In genomic region chr19:54462072-54462712, GRCh38 we compare ENCODE assay signal across 8 cellular contexts. TPM values are rescaled to one million over a fixed set of nuclear protein-coding genes. Genes with fewer than 3 reads are reported as not detected.
DNase-seq lines count a peak whose midpoint lies in the region; ATAC-seq and TF ChIP-seq lines count a peak whose summit lies in the region.

No MANE protein-coding gene starts in this region.

- no TSS peak for BruUV-seq in Caco-2 (replicated peaks; lab: Mats Ljungman, UMichigan)

- H3K4me3 ChIP-seq in Caco-2 (ENCODE audit: low read depth, low read length) (peak overlapping the region; percentile 69), OCI-LY1 (ENCODE audit: low read depth, low read length, poor library complexity, severe bottlenecking) (peak overlapping the region; percentile 64), osteoblast (ENCODE audit: insufficient read depth, low read length) (peak overlapping the region; percentile 76)

- no peaks in the 10 kb centered on the region for H3K9me3 Mint-ChIP-seq in Caco-2 (ENCODE audit: unreplicated experiment)
- H3K9me3 Mint-ChIP-seq in effector memory CD8-positive, alpha-beta T cell, result no peaks in the 10 kb centered on the region

- intact Hi-C loops in Caco-2 (cut with micrococcal nuclease; ENCODE audit: unreplicated experiment), result loop anchor here (5.0 kb wide), 2 partner anchors 270 to 1680 kb away; partner anchors contain the start of genes TSEN34 and ZNF444

- peaks cover 25% of the 10 kb centered on the region for H3K4me1 Mint-ChIP-seq in Caco-2 (ENCODE audit: low read depth, unreplicated experiment)
- peaks cover 40 to 43% of the 10 kb centered on the region in 2 donors for H3K4me1 Mint-ChIP-seq in effector memory CD8-positive, alpha-beta T cell (ENCODE audit: low read depth in 2 of 2)

- no peak for ATAC-seq in effector memory CD8-positive, alpha-beta T cell (replicated peaks)
- ATAC-seq in HG02763 (IDR thresholded peaks at IDR 0.05; ENCODE audit: unreplicated experiment), result no peak

- H3K4me2 ChIP-seq in OCI-LY1 (ENCODE audit: low read length), result peak overlapping the region; percentile 92
- peak overlapping the region; percentile 87 for H3K4me2 ChIP-seq in osteoblast (ENCODE audit: insufficient read depth, low read length)

- H3F3A ChIP-seq in OCI-LY1 (ENCODE audit: insufficient read depth, low read length), result peaks cover 3% of the 10 kb centered on the region; the same call in 1 of the 2 replicates

- H3K9me3 ChIP-seq in Caco-2 (no peaks in the 10 kb centered on the region), OCI-LY1 (ENCODE audit: low read length) (no peaks in the 10 kb centered on the region), osteoblast (ENCODE audit: low read depth, low read length) (no peaks in the 10 kb centered on the region)

- no peaks in the 10 kb centered on the region for H3K9me2 ChIP-seq in OCI-LY1 (ENCODE audit: low read depth, low read length)

- peaks cover 15% of the 10 kb centered on the region for H3K4me1 ChIP-seq in Caco-2
- H3K4me1 ChIP-seq in OCI-LY1 (ENCODE audit: insufficient read depth, low read length, severe bottlenecking), result peaks cover 18% of the 10 kb centered on the region
- peaks cover 23% of the 10 kb centered on the region for H3K4me1 ChIP-seq in osteoblast (ENCODE audit: insufficient read depth, low read length)

- peaks cover 7% of the 10 kb centered on the region; the same call in 1 of the 2 replicates for H3K36me3 ChIP-seq in Caco-2 (ENCODE audit: control insufficient read depth, insufficient read depth, low read length)
- peaks cover 49% of the 10 kb centered on the region for H3K36me3 ChIP-seq in OCI-LY1 (ENCODE audit: insufficient read depth, low read length)
- H3K36me3 ChIP-seq in osteoblast (ENCODE audit: insufficient read depth, low read length), result peaks cover 46% of the 10 kb centered on the region

- TF ChIP-seq CTCF in Caco-2 (IDR thresholded peaks at IDR 0.05; ENCODE audit: insufficient read depth in 1 of 2, low read depth in 1 of 2, low read length in 1 of 2, severe bottlenecking in 1 of 2, unreplicated experiment in 1 of 2), result no peak
- TF ChIP-seq CTCF in OCI-LY1 (IDR thresholded peaks at IDR 0.05; ENCODE audit: low read length), result no peak
- no peak for TF ChIP-seq CTCF in osteoblast (IDR thresholded peaks at IDR 0.05; ENCODE audit: extremely low read depth, low read depth, low read length)

- H3K27me3 ChIP-seq in Caco-2 (replicated peaks; ENCODE audit: control insufficient read depth, insufficient read depth, low read length) (no peaks in the 10 kb centered on the region), OCI-LY1 (ENCODE audit: insufficient read depth, low read length) (no peaks in the 10 kb centered on the region), osteoblast (ENCODE audit: insufficient read depth, low read length) (no peaks in the 10 kb centered on the region)

- H3K79me2 ChIP-seq in OCI-LY1 (ENCODE audit: insufficient read depth, low read length), result no peaks in the 10 kb centered on the region
- peaks cover 45% of the 10 kb centered on the region for H3K79me2 ChIP-seq in osteoblast (ENCODE audit: insufficient read depth, low read length)

- POLR2A ChIA-PET in Caco-2 (lab: Charles Lee), result interaction anchor here (0.6 to 3.1 kb wide), 4 partner anchors 9 to 273 kb away, joined by 3 to 48 read pairs (median 4); partner anchors contain the start of genes LENG8 and MBOAT7

- CTCF ChIA-PET in Caco-2 (lab: Charles Lee), result interaction anchor here (0.6 to 1.9 kb wide), 2 partner anchors 14 to 15 kb away, joined by 3 to 12 read pairs; partner anchors contain the start of gene LENG8

- H4K20me1 ChIP-seq in OCI-LY1 (ENCODE audit: insufficient read depth, low read length), result no peaks in the 10 kb centered on the region
- H4K20me1 ChIP-seq in osteoblast (ENCODE audit: insufficient read depth, low read length), result peaks cover 32% of the 10 kb centered on the region

- H3K27ac Mint-ChIP-seq in Caco-2 (ENCODE audit: unreplicated experiment), result peak overlapping the region; percentile 67
- H3K27ac Mint-ChIP-seq in effector memory CD8-positive, alpha-beta T cell, result peak overlapping the region; percentile 83 to 97

- no peak for DNase-seq in Caco-2
- DNase-seq in effector memory CD8-positive, alpha-beta T cell, result no peak
- peak; percentile 77 for DNase-seq in osteoblast (ENCODE audit: insufficient read length, low spot score, missing footprints)
- DNase-seq in D341Med (ENCODE audit: low spot score), result no peak
- no peak for DNase-seq in occipital lobe (lab: John Stamatoyannopoulos, UW)
- no peak for DNase-seq in GOT3 (lab: John Stamatoyannopoulos, UW)

- H2AFZ ChIP-seq in OCI-LY1 (ENCODE audit: low read length) (no peak overlapping the region), osteoblast (ENCODE audit: low read length) (no peak overlapping the region)

- no peaks in the 10 kb centered on the region for H3K27me3 Mint-ChIP-seq in Caco-2 (ENCODE audit: insufficient read depth, unreplicated experiment)
- H3K27me3 Mint-ChIP-seq in effector memory CD8-positive, alpha-beta T cell, result no peaks in the 10 kb centered on the region

- peak overlapping the region; percentile 81 for H3K9ac ChIP-seq in OCI-LY1 (ENCODE audit: low read length)

- H3K27ac ChIP-seq in OCI-LY1 (ENCODE audit: low read depth, low read length, poor library complexity, severe bottlenecking) (peak overlapping the region; percentile 90), osteoblast (ENCODE audit: low read depth, low read length) (peak overlapping the region; percentile 83)

- peak overlapping the region; percentile 92 for H3K4me3 Mint-ChIP-seq in Caco-2 (ENCODE audit: unreplicated experiment)
- H3K4me3 Mint-ChIP-seq in effector memory CD8-positive, alpha-beta T cell, result peak overlapping the region; percentile 45 to 65

- peaks cover 87% of the 10 kb centered on the region for H3K36me3 Mint-ChIP-seq in Caco-2 (ENCODE audit: insufficient read depth, unreplicated experiment)
- H3K36me3 Mint-ChIP-seq in effector memory CD8-positive, alpha-beta T cell (ENCODE audit: insufficient read depth), result peaks cover 69% of the 10 kb centered on the region

RNA-seq across cellular contexts. Expression of gene LENG9, which starts 1.4 kb away (rescaled TPM):
- total RNA-seq in Caco-2 (2022), result 6.7 and 6.9 TPM in 2 replicates
- total RNA-seq in osteoblast, result 14.4 and 21.4 TPM in 2 replicates
- total RNA-seq in occipital lobe, result 5.9 TPM

RNA-seq across cellular contexts. Expression of gene CDC42EP5, which starts 10.9 kb away (rescaled TPM):
- total RNA-seq in Caco-2 (2022) (7.1 and 8.6 TPM in 2 replicates), osteoblast (18.8 and 20.3 TPM in 2 replicates), occipital lobe (1.2 TPM)

RNA-seq across cellular contexts. Expression of gene LENG8, which starts 13.2 kb away (rescaled TPM):
- 143 and 148 TPM in 2 replicates for total RNA-seq in Caco-2 (2022)
- 40.7 and 42.3 TPM in 2 replicates for total RNA-seq in osteoblast
- total RNA-seq in occipital lobe, result 14.5 TPM

RNA-seq across cellular contexts. Expression of gene LAIR2, which starts 40.4 kb away (rescaled TPM):
- total RNA-seq in Caco-2 (2022) (not detected in 2 replicates), osteoblast (not detected in 2 replicates), occipital lobe (not detected)

RNA-seq across cellular contexts. Expression of gene TTYH1, which starts 46.9 kb away (rescaled TPM):
- total RNA-seq in Caco-2 (2022), result not detected in 2 replicates
- total RNA-seq in osteoblast, result not detected in 2 replicates
- 74.7 TPM for total RNA-seq in occipital lobe
